In genomic region chr2:207970138-207970824, GRCh38 we compare ENCODE assay signal across 17 cellular contexts.
DNase-seq lines count a peak whose midpoint lies in the region; ATAC-seq and TF ChIP-seq lines count a peak whose summit lies in the region.
"Had no signal": no experiment of that assay in that cellular context is flagged by ENCODE, and none has a peak within 500 bp of the region (broad histone marks: within the 10 kb centered on the region; RNA-seq: fewer than 3 reads in every experiment).

No MANE protein-coding gene starts in this region.

- H4K20me1 ChIP-seq in OCI-LY3 (ENCODE audit: insufficient read depth, low read length) = no peaks in the 10 kb centered on the region

- H3K4me3 Mint-ChIP-seq in stimulated activated memory B cell treated with anti-CD40 and anti-IgM and Interleukin-4, amounts not matched to agents 10 μg/mL and 1 μg/mL and 100 μg/mL, for 72 hours = no peak overlapping the region
- H3K4me3 Mint-ChIP-seq: activated naive CD8-positive, alpha-beta T cell treated with anti-CD3 and anti-CD28 coated beads, Interleukin-2, amount 10 ng/mL, durations not matched to agents 7 days and 5 days; nephron had no signal

- TF ChIP-seq CTCF in OCI-LY3 (IDR thresholded peaks at IDR 0.05; ENCODE audit: low read depth, low read length) = no peak

- H3K4me3 ChIP-seq in OCI-LY3 (ENCODE audit: low read length) = no peak overlapping the region
- H3K4me3 ChIP-seq in iPS DF 6.9 (ENCODE audit: low read length) = no peak overlapping the region
- H3K4me3 ChIP-seq: heart left ventricle had no signal

- H3K79me2 ChIP-seq in OCI-LY3 (ENCODE audit: low read length) = no peaks in the 10 kb centered on the region

- peak overlapping the region; percentile 56 for H3K27ac Mint-ChIP-seq in stimulated activated memory B cell treated with anti-CD40 and anti-IgM and Interleukin-4, amounts not matched to agents 10 μg/mL and 1 μg/mL and 100 μg/mL, for 72 hours
- H3K27ac Mint-ChIP-seq: activated naive CD8-positive, alpha-beta T cell treated with anti-CD3 and anti-CD28 coated beads, Interleukin-2, amount 10 ng/mL, durations not matched to agents 7 days and 5 days had no signal

- H3K27me3 ChIP-seq in OCI-LY3 (ENCODE audit: low read depth, low read length) = no peaks in the 10 kb centered on the region
- no peaks in the 10 kb centered on the region for H3K27me3 ChIP-seq in iPS DF 6.9 (ENCODE audit: control insufficient read depth, insufficient read depth, low read length)
- H3K27me3 ChIP-seq: heart left ventricle had no signal

- no peaks in the 10 kb centered on the region for H3K27me3 Mint-ChIP-seq in stimulated activated memory B cell treated with anti-CD40 and anti-IgM and Interleukin-4, amounts not matched to agents 10 μg/mL and 1 μg/mL and 100 μg/mL, for 72 hours
- H3K27me3 Mint-ChIP-seq: activated naive CD8-positive, alpha-beta T cell treated with anti-CD3 and anti-CD28 coated beads, Interleukin-2, amount 10 ng/mL, durations not matched to agents 7 days and 5 days had no signal

- no peak for ATAC-seq in stimulated activated memory B cell treated with anti-CD40 and anti-IgM and Interleukin-4, amounts not matched to agents 10 μg/mL and 1 μg/mL and 100 μg/mL, for 72 hours
- ATAC-seq in GM21381 (IDR thresholded peaks at IDR 0.05; ENCODE audit: unreplicated experiment) = no peak
- ATAC-seq: heart left ventricle, Panc1 had no signal

- DNase-seq in NCI-H1436 (lab: John Stamatoyannopoulos, UW) (peak; percentile 45), NCI-H1436 treated with DMSO at 0.1 percent for 48 hours (lab: John Stamatoyannopoulos, UW) (no peak), iPS DF 6.9 (ENCODE audit: low read depth, low spot score) (no peak), SW480 (ENCODE audit: low spot score) (no peak), NCI-H446 treated with DMSO at 0.1 percent for 48 hours (lab: John Stamatoyannopoulos, UW) (no peak)
- DNase-seq: activated CD4-positive, CD25-positive, alpha-beta regulatory T cell treated with anti-CD3 and anti-CD28 coated beads, Interleukin-2, amount 50 U/mL, for 72 hours; activated CD8-positive, alpha-beta memory T cell treated with anti-CD3 and anti-CD28 coated beads, Interleukin-2, amount 50 U/mL, for 4 hours; activated naive CD8-positive, alpha-beta T cell treated with anti-CD3 and anti-CD28 coated beads, Interleukin-2, amount 10 ng/mL, durations not matched to agents 7 days and 5 days; cerebellar nuclear complex; heart left ventricle; Kasumi-1; NCI-H226 had no signal

- H3K9me3 Mint-ChIP-seq in stimulated activated memory B cell treated with anti-CD40 and anti-IgM and Interleukin-4, amounts not matched to agents 10 μg/mL and 1 μg/mL and 100 μg/mL, for 72 hours = no peaks in the 10 kb centered on the region
- H3K9me3 Mint-ChIP-seq: activated naive CD8-positive, alpha-beta T cell treated with anti-CD3 and anti-CD28 coated beads, Interleukin-2, amount 10 ng/mL, durations not matched to agents 7 days and 5 days; nephron had no signal

- WGBS in iPS DF 6.9 (ENCODE audit: insufficient coverage, insufficient read length) = no CpG with 5 or more reads among the region's 3 CpGs

- peaks cover 1% of the 10 kb centered on the region for H3K36me3 Mint-ChIP-seq in stimulated activated memory B cell treated with anti-CD40 and anti-IgM and Interleukin-4, amounts not matched to agents 10 μg/mL and 1 μg/mL and 100 μg/mL, for 72 hours
- H3K36me3 Mint-ChIP-seq: activated naive CD8-positive, alpha-beta T cell treated with anti-CD3 and anti-CD28 coated beads, Interleukin-2, amount 10 ng/mL, durations not matched to agents 7 days and 5 days had no signal

- peaks cover 46% of the 10 kb centered on the region for H3K4me1 Mint-ChIP-seq in stimulated activated memory B cell treated with anti-CD40 and anti-IgM and Interleukin-4, amounts not matched to agents 10 μg/mL and 1 μg/mL and 100 μg/mL, for 72 hours

- H3K9me3 ChIP-seq in OCI-LY3 (ENCODE audit: insufficient read depth, low read length) = no peaks in the 10 kb centered on the region
- H3K9me3 ChIP-seq in iPS DF 6.9 (ENCODE audit: control insufficient read depth, insufficient read depth, low read length) = no peaks in the 10 kb centered on the region
- H3K9me3 ChIP-seq: heart left ventricle had no signal

- H3K27ac ChIP-seq in OCI-LY3 (ENCODE audit: low read length) (no peak overlapping the region), iPS DF 6.9 (ENCODE audit: low read length) (peak overlapping the region; percentile 14)
- H3K27ac ChIP-seq: heart left ventricle had no signal

- H2AFZ ChIP-seq in OCI-LY3 (ENCODE audit: low read depth, low read length) = no peak overlapping the region

- no peak overlapping the region for H3K9ac ChIP-seq in OCI-LY3 (ENCODE audit: low read length)

- peaks cover 15% of the 10 kb centered on the region for H3K4me1 ChIP-seq in OCI-LY3 (ENCODE audit: low read length)
- H3K4me1 ChIP-seq in iPS DF 6.9 (ENCODE audit: control insufficient read depth, insufficient read depth, low read length) = peaks cover 4% of the 10 kb centered on the region

- no peaks in the 10 kb centered on the region for H3K36me3 ChIP-seq in OCI-LY3 (replicated peaks; ENCODE audit: low read depth, low read length)
- no peaks in the 10 kb centered on the region for H3K36me3 ChIP-seq in iPS DF 6.9 (ENCODE audit: control insufficient read depth, insufficient read depth, low read length)

- H3K4me2 ChIP-seq in OCI-LY3 (ENCODE audit: low read length) = peak overlapping the region; percentile 23
